In genomic region chr22:44684506-44685383, GRCh38 we compare ENCODE assay signal across 1 cellular context.
TF ChIP-seq lines count a peak whose summit lies in the region.

No MANE protein-coding gene starts in this region.

TF ChIP-seq in IMR-90, 13 proteins besides CTCF, POLR2A, EP300 and RAD21:
- peak; percentile 47 for TF ChIP-seq BHLHE40 (IDR thresholded peaks at IDR 0.05; ENCODE audit: low read depth, low read length)
- TF ChIP-seq NFE2L2 (IDR thresholded peaks at IDR 0.05; ENCODE audit: low read depth, low read length), result no peak
- peak; percentile 61 for TF ChIP-seq CEBPB (IDR thresholded peaks at IDR 0.05; ENCODE audit: low read depth, low read length)
- peak; percentile 41; the same call in 1 of the 2 replicates for TF ChIP-seq MXI1 (IDR thresholded peaks at IDR 0.05; ENCODE audit: borderline replicate concordance, low read depth, low read length)
- no peak for TF ChIP-seq MAFK (IDR thresholded peaks at IDR 0.05; ENCODE audit: low read depth, low read length)
- TF ChIP-seq FOS (IDR thresholded peaks at IDR 0.05; ENCODE audit: low read depth, low read length), result no peak
- TF ChIP-seq RCOR1 (IDR thresholded peaks at IDR 0.05; ENCODE audit: insufficient replicate concordance, low read length), result peak; percentile 84
- TF ChIP-seq RFX5 (IDR thresholded peaks at IDR 0.05; ENCODE audit: low read depth, low read length), result no peak
- TF ChIP-seq CHD1 (IDR thresholded peaks at IDR 0.05; ENCODE audit: low read depth, low read length), result no peak
- peak; percentile 91 for TF ChIP-seq SMC3 (IDR thresholded peaks at IDR 0.05; ENCODE audit: low read depth, low read length)
- TF ChIP-seq MAZ (IDR thresholded peaks at IDR 0.05; ENCODE audit: borderline replicate concordance, low read depth, low read length), result peak; percentile 90
- TF ChIP-seq ELK1 (IDR thresholded peaks at IDR 0.05; ENCODE audit: borderline replicate concordance, low read depth, low read length), result no peak
- no peak for TF ChIP-seq USF2 (IDR thresholded peaks at IDR 0.05; ENCODE audit: low read depth, low read length)
